In genomic region chr5:54247226-54247625, GRCh38 we compare ENCODE assay signal across 32 cellular contexts.
"Had no signal": no experiment of that assay in that cellular context is flagged by ENCODE, and none has a peak within 500 bp of the region (broad histone marks: within the 10 kb centered on the region; RNA-seq: fewer than 3 reads in every experiment).

No MANE protein-coding gene starts in this region.

- DNase-seq: activated B cell treated with CpG ODN at 0.5 μM for 24 hours; activated CD4-positive, alpha-beta memory T cell treated with anti-CD3 and anti-CD28 coated beads for 36 hours; activated CD4-positive, alpha-beta T cell treated with anti-CD3 and anti-CD28 coated beads for 4 hours; activated CD4-positive, alpha-beta T cell treated with anti-CD3 and anti-CD28 coated beads, Interleukin-2, amount 10 ng/mL, durations not matched to agents 24 days and 14 days; activated CD4-positive, alpha-beta T cell treated with anti-CD3 and anti-CD28 coated beads, Interleukin-2, amount 50 U/mL, for 1 hour; activated CD4-positive, alpha-beta T cell treated with anti-CD3 and anti-CD28 coated beads, Interleukin-2, amount 50 U/mL, for 4 hours; activated CD4-positive, CD25-positive, alpha-beta regulatory T cell treated with anti-CD3 and anti-CD28 coated beads, Interleukin-2, amount 50 U/mL, for 72 hours; activated CD8-positive, alpha-beta memory T cell treated with anti-CD3 and anti-CD28 coated beads, Interleukin-2, amount 50 U/mL, for 4 hours; activated CD8-positive, alpha-beta T cell treated with anti-CD3 and anti-CD28 coated beads for 36 hours; activated effector memory CD4-positive, alpha-beta T cell treated with anti-CD3 and anti-CD28 coated beads, Interleukin-2, amount 50 U/mL, for 16 hours; activated gamma-delta T cell treated with Interleukin-2 at 50 U/mL for 16 hours; activated naive CD4-positive, alpha-beta T cell; activated naive CD4-positive, alpha-beta T cell treated with anti-CD3 and anti-CD28 coated beads for 36 hours; activated naive CD4-positive, alpha-beta T cell treated with anti-CD3 and anti-CD28 coated beads, Interleukin-2, amount 50 U/mL, for 16 hours; activated naive CD8-positive, alpha-beta T cell treated with anti-CD3 and anti-CD28 coated beads for 36 hours; activated T-cell treated with anti-CD3 and anti-CD28 coated beads for 4 hours; activated T-cell treated with anti-CD3 and anti-CD28 coated beads, Interleukin-2, amount 50 U/mL, for 1 hour; activated T-cell treated with anti-CD3 and anti-CD28 coated beads, Interleukin-2, amount 50 U/mL, for 4 hours; activated T-cell treated with anti-CD3 and anti-CD28 coated beads, Interleukin-2, amount 50 U/mL, for 72 hours; amygdala; anterior cingulate cortex; SW 1271; T-helper 1 cell; T-helper 2 cell; T-helper 9 cell had no signal

- H3K4me1 ChIP-seq: ascending aorta had no signal

- FAIRE-seq: bronchial epithelial cell, TTC549 had no signal

- H3K27me3 ChIP-seq: ascending aorta, cardiac muscle cell had no signal

- H3K27ac ChIP-seq: ascending aorta, cardiac muscle cell, VCaP had no signal

- H3K36me3 ChIP-seq: ascending aorta, cardiac muscle cell had no signal

- H3K9me3 ChIP-seq: ascending aorta had no signal

- ATAC-seq: activated CD8-positive, alpha-beta T cell treated with anti-CD3 and anti-CD28 coated beads for 36 hours; activated naive CD4-positive, alpha-beta T cell treated with anti-CD3 and anti-CD28 coated beads, Interleukin-2, amount 50 U/mL, for 72 hours; activated T-cell treated with anti-CD3 and anti-CD28 coated beads, Interleukin-2, amount 50 U/mL, for 4 hours; activated T-cell treated with anti-CD3 and anti-CD28 coated beads, Interleukin-2, amount 50 U/mL, for 72 hours; activated T-helper 17 cell treated with anti-CD3 and anti-CD28 coated beads, Interleukin-2, amount 50 U/mL, for 72 hours had no signal

- H3K4me3 ChIP-seq: ascending aorta, cardiac muscle cell had no signal
